8 cellular contexts compared by ENCODE assay signal in genomic region chr4:82739292-82740190, GRCh38.
DNase-seq lines count a peak whose midpoint lies in the region; ATAC-seq and TF ChIP-seq lines count a peak whose summit lies in the region.

No MANE protein-coding gene starts in this region.

- 0 out of 2 replicates have a peak, but pooled peaks cover 1% of the 10 kb centered on the region for H3K4me1 ChIP-seq in iPS DF 6.9 (ENCODE audit: control insufficient read depth, insufficient read depth, low read length)

- WGBS in iPS DF 6.9 (ENCODE audit: insufficient coverage, insufficient read length) = no CpG with 5 or more reads among the region's 23 CpGs

- H2AFZ ChIP-seq in SU-DHL-6 (ENCODE audit: low read depth, low read length, severe bottlenecking) = no peak overlapping the region

- DNase-seq in CMK (ENCODE audit: low read depth) (peak; percentile 49), astrocyte of the cerebellum (ENCODE audit: low read depth) (no peak), iPS DF 6.9 (ENCODE audit: low read depth, low spot score) (peak; percentile 54), DMS114 treated with DMSO at 0.1 percent for 48 hours (lab: John Stamatoyannopoulos, UW; ENCODE audit: unreplicated experiment) (no peak)
- DNase-seq in stimulated activated CD4-positive, alpha-beta T cell treated with anti-CD3 and anti-CD28 coated beads, Interleukin-12 subunit alpha, Interleukin-12 subunit beta, amount 100 ng/mL, for 24 hours (ENCODE audit: low read depth in 2 of 2) = peak; percentile 39 to 75

- H3K9me2 ChIP-seq in SU-DHL-6 (replicated peaks; ENCODE audit: insufficient read depth, low read length) = no peaks in the 10 kb centered on the region

- ATAC-seq in GM19467 (IDR thresholded peaks at IDR 0.05; ENCODE audit: unreplicated experiment) (peak; percentile 99), HG03520 (IDR thresholded peaks at IDR 0.05; ENCODE audit: unreplicated experiment) (peak; percentile 99)

- H3K9me3 ChIP-seq in SU-DHL-6 (ENCODE audit: insufficient read depth, low read length) (no peaks in the 10 kb centered on the region), iPS DF 6.9 (ENCODE audit: control insufficient read depth, insufficient read depth, low read length) (no peaks in the 10 kb centered on the region)

- no peak overlapping the region for H3K9ac ChIP-seq in SU-DHL-6 (ENCODE audit: low read length)

- no peak overlapping the region for H3K4me2 ChIP-seq in SU-DHL-6 (ENCODE audit: low read depth, low read length, poor library complexity, severe bottlenecking)

- in situ Hi-C loops in astrocyte of the cerebellum (cut with HindIII; ENCODE audit: low sequenced_read_pairs) = no loop called here

- H3F3A ChIP-seq in SU-DHL-6 (ENCODE audit: insufficient read depth) = no peaks in the 10 kb centered on the region

- TF ChIP-seq CTCF in SU-DHL-6 (IDR thresholded peaks at IDR 0.05; ENCODE audit: insufficient read depth, low read length, poor library complexity, severe bottlenecking) (peak; percentile 82), astrocyte of the cerebellum (IDR thresholded peaks at IDR 0.05; ENCODE audit: low read depth, low read length, missing control alignments) (peak; percentile 86)

- no peak overlapping the region for H3K4me3 ChIP-seq in SU-DHL-6 (ENCODE audit: insufficient read depth, low read length, poor library complexity, severe bottlenecking)
- no peak overlapping the region for H3K4me3 ChIP-seq in astrocyte of the cerebellum (ENCODE audit: low read depth, low read length)
- H3K4me3 ChIP-seq in iPS DF 6.9 (ENCODE audit: low read length) = no peak overlapping the region

- H3K27ac ChIP-seq in SU-DHL-6 (ENCODE audit: low read depth, low read length) (no peak overlapping the region), iPS DF 6.9 (ENCODE audit: low read length) (no peak overlapping the region)

- H3K36me3 ChIP-seq in SU-DHL-6 (ENCODE audit: low read length) = no peaks in the 10 kb centered on the region
- no peaks in the 10 kb centered on the region for H3K36me3 ChIP-seq in iPS DF 6.9 (ENCODE audit: control insufficient read depth, insufficient read depth, low read length)

- H3K27me3 ChIP-seq in SU-DHL-6 (ENCODE audit: low read length) = no peaks in the 10 kb centered on the region
- H3K27me3 ChIP-seq in iPS DF 6.9 (ENCODE audit: control insufficient read depth, insufficient read depth, low read length) = no peaks in the 10 kb centered on the region

- H4K20me1 ChIP-seq in SU-DHL-6 (ENCODE audit: low read depth, low read length) = no peaks in the 10 kb centered on the region

- H3K79me2 ChIP-seq in SU-DHL-6 (ENCODE audit: insufficient read depth, low read length) = no peaks in the 10 kb centered on the region

Comparison
In these comparisons a context has a peak if more than half of its experiments do, and no peak if none do; other contexts are left out.
1. DNase-seq: peak in CMK (single experiment), iPS DF 6.9 (single experiment) and stimulated activated CD4-positive, alpha-beta T cell treated with anti-CD3 and anti-CD28 coated beads, Interleukin-12 subunit alpha, Interleukin-12 subunit beta, amount 100 ng/mL, for 24 hours (2 of 2); none in astrocyte of the cerebellum (single experiment) and DMS114 treated with DMSO at 0.1 percent for 48 hours (single experiment).